In the genomic region with DNA sequence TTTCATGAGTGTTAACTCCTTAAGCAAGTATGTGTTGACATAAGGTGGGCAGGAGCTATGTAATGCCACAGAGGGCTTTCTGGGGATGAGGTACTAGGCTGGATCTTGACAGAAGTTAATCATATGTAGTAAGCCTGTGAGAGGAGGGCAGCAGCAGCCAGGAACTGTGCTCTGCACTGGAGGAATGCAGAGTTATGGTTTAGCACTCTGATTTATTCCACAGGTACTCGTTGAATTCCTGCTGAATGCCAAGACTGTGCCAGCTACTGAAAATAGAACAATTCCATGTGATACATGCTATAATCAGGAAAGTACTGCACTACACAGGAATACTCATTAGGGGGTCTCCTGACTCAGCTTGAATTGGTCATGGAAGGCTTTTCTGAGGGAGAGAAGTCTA, we compare ENCODE assay signal across 17 cellular contexts. TPM values are rescaled to one million over a fixed set of nuclear protein-coding genes. Genes with fewer than 3 reads are reported as not detected.
DNase-seq lines count a peak whose midpoint lies in the region; ATAC-seq, FAIRE-seq and TF ChIP-seq lines count a peak whose summit lies in the region.
"Had no signal": no experiment of that assay in that cellular context is flagged by ENCODE, and none has a peak within 500 bp of the region (broad histone marks: within the 10 kb centered on the region; RNA-seq: fewer than 3 reads in every experiment).

No MANE protein-coding gene starts in this region.

- intact Hi-C loops in activated CD8-positive, alpha-beta T cell treated with anti-CD3 and anti-CD28 coated beads for 36 hours (cut with micrococcal nuclease): no loop called here
- intact Hi-C loops in kidney (cut with DNase I) (no loop called here), sigmoid colon (cut with DNase I) (no loop called here), uterus (cut with DNase I; ENCODE audit: low total_unique reads) (no loop called here), HepG2 (cut with micrococcal nuclease; ENCODE audit: unreplicated experiment) (no loop called here)

- peak overlapping the region; percentile 7 for H3K27ac Mint-ChIP-seq in activated CD8-positive, alpha-beta T cell treated with anti-CD3 and anti-CD28 coated beads, Interleukin-2, amount 10 ng/mL, durations not matched to agents 7 days and 5 days
- no peak overlapping the region for H3K27ac Mint-ChIP-seq in activated CD8-positive, alpha-beta T cell treated with anti-CD3 and anti-CD28 coated beads for 36 hours

- in situ Hi-C loops in HepG2 (cut with HindIII; ENCODE audit: extremely low pct_ligation_motif_present, low pct_unique_long_range_greater_than_20kb): no loop called here

- ATAC-seq in activated CD8-positive, alpha-beta T cell treated with anti-CD3 and anti-CD28 coated beads, Interleukin-2, amount 10 ng/mL, durations not matched to agents 7 days and 5 days: no peak
- no peak for ATAC-seq in activated CD8-positive, alpha-beta T cell treated with anti-CD3 and anti-CD28 coated beads for 36 hours
- ATAC-seq in HepG2: no peak
- ATAC-seq: left cardiac atrium; stimulated activated naive CD8-positive, alpha-beta T cell treated with anti-CD3 and anti-CD28 coated beads, Interleukin-15, Interleukin-2, amounts not matched to agents 100 U/mL and 50 U/mL, for 24 hours had no signal

- H3K9me2 ChIP-seq in OCI-LY1 (ENCODE audit: low read depth, low read length): no peaks in the 10 kb centered on the region

- H3K9ac ChIP-seq in OCI-LY1 (ENCODE audit: low read length) (no peak overlapping the region), kidney (ENCODE audit: low read length in 2 of 2) (peak overlapping the region in 1 of 2 donors; percentile 23), HepG2 (ENCODE audit: insufficient read depth, low read depth, low read length) (no peak overlapping the region)

- H3K4me3 ChIP-seq in OCI-LY1 (ENCODE audit: low read depth, low read length, poor library complexity, severe bottlenecking) (no peak overlapping the region), kidney (ENCODE audit: low read length in 2 of 2) (no peak overlapping the region), sigmoid colon (no peak overlapping the region), uterus (no peak overlapping the region), HepG2 (replicated peaks in 1 of 3; ENCODE audit: insufficient read depth in 1 of 3, low read depth in 2 of 3, low read length in 3 of 3) (no peak overlapping the region)
- H3K4me3 ChIP-seq: ascending aorta, SJCRH30 had no signal

- no peak overlapping the region for H3K4me3 Mint-ChIP-seq in activated CD8-positive, alpha-beta T cell treated with anti-CD3 and anti-CD28 coated beads, Interleukin-2, amount 10 ng/mL, durations not matched to agents 7 days and 5 days
- no peak overlapping the region for H3K4me3 Mint-ChIP-seq in activated CD8-positive, alpha-beta T cell treated with anti-CD3 and anti-CD28 coated beads for 36 hours
- H3K4me3 Mint-ChIP-seq: nephron had no signal

- FAIRE-seq in kidney (lab: Jason Lieb, UNC) (no peak), HepG2 (lab: Jason Lieb, UNC) (no peak)
- FAIRE-seq: GM18507 had no signal

- CTCF ChIA-PET in activated CD8-positive, alpha-beta T cell treated with anti-CD3 and anti-CD28 coated beads, Interleukin-2, amount 10 ng/mL, durations not matched to agents 7 days and 5 days (lab: Charles Lee): interaction anchor here (0.8 to 2.2 kb wide), 5 partner anchors 17 to 69 kb away, joined by 3 to 6 read pairs (median 4); no protein-coding TSS in a partner anchor
- CTCF ChIA-PET in activated CD8-positive, alpha-beta T cell treated with anti-CD3 and anti-CD28 coated beads for 36 hours (lab: Charles Lee): interaction anchor here (0.9 kb wide), 1 partner anchor 36 kb away, joined by 3 read pairs; no protein-coding TSS in a partner anchor
- CTCF ChIA-PET in HepG2 (lab: Yijun Ruan, JAX; ENCODE audit: low intra/inter-chr PET ratio, low total read pairs): no interaction called here

- no peak for TF ChIP-seq EP300 in sigmoid colon (IDR thresholded peaks at IDR 0.05)
- no peak for TF ChIP-seq EP300 in HepG2 (IDR thresholded peaks at IDR 0.05; ENCODE audit: low read depth in 2 of 2, low read length in 2 of 2)
- no peak for TF ChIP-seq EP300 in HepG2 (CRISPR knock-in tag; IDR thresholded peaks at IDR 0.05; ENCODE audit: borderline replicate concordance)

- H4K20me1 ChIP-seq in OCI-LY1 (ENCODE audit: insufficient read depth, low read length): no peaks in the 10 kb centered on the region
- no peaks in the 10 kb centered on the region for H4K20me1 ChIP-seq in HepG2 (ENCODE audit: insufficient read depth, low read length)

- no peak for TF ChIP-seq RAD21 in HepG2 (CRISPR knock-in tag; IDR thresholded peaks at IDR 0.05)

- H3K27me3 ChIP-seq in OCI-LY1 (ENCODE audit: insufficient read depth, low read length): no peaks in the 10 kb centered on the region
- H3K27me3 ChIP-seq in sigmoid colon: no peaks in the 10 kb centered on the region
- no peaks in the 10 kb centered on the region for H3K27me3 ChIP-seq in uterus
- H3K27me3 ChIP-seq in HepG2 (ENCODE audit: control insufficient read depth in 1 of 2, insufficient read depth in 2 of 2, low read length in 2 of 2): no peaks in the 10 kb centered on the region
- H3K27me3 ChIP-seq: ascending aorta, SJCRH30 had no signal

- H3K4me1 Mint-ChIP-seq in activated CD8-positive, alpha-beta T cell treated with anti-CD3 and anti-CD28 coated beads, Interleukin-2, amount 10 ng/mL, durations not matched to agents 7 days and 5 days (ENCODE audit: low read depth): peaks cover 85% of the 10 kb centered on the region
- H3K4me1 Mint-ChIP-seq in activated CD8-positive, alpha-beta T cell treated with anti-CD3 and anti-CD28 coated beads for 36 hours (ENCODE audit: low read depth): peaks cover 91% of the 10 kb centered on the region

- WGBS in sigmoid colon, 2 donors: 73 to 82% methylated on average over 1 of the region's 1 CpG
- 82% methylated on average over 1 of the region's 1 CpG for WGBS in HepG2 (ENCODE audit: low lambda C conversion rate)

- H3K27ac ChIP-seq in OCI-LY1 (ENCODE audit: low read depth, low read length, poor library complexity, severe bottlenecking) (peak overlapping the region; percentile 64), kidney (ENCODE audit: low read depth in 2 of 2, low read length in 2 of 2) (peak overlapping the region; percentile 52 to 66), sigmoid colon (peak overlapping the region in 3 of 4 donors; percentile 35 to 53 (median 40)), uterus (no peak overlapping the region), HepG2 (ENCODE audit: extremely low read length, insufficient read depth, low read length) (no peak overlapping the region)
- H3K27ac ChIP-seq: SJCRH30 had no signal

- H3K4me2 ChIP-seq in OCI-LY1 (ENCODE audit: low read length) (no peak overlapping the region), HepG2 (ENCODE audit: low read depth, low read length) (no peak overlapping the region)

- no peak for TF ChIP-seq POLR2A in sigmoid colon (IDR thresholded peaks at IDR 0.05)
- TF ChIP-seq POLR2A in uterus (IDR thresholded peaks at IDR 0.05): no peak
- no peak for TF ChIP-seq POLR2A in HepG2 (IDR thresholded peaks at IDR 0.05; ENCODE audit: insufficient read depth in 1 of 2, low read depth in 2 of 2, low read length in 2 of 2)

- H3K4me1 ChIP-seq in OCI-LY1 (ENCODE audit: insufficient read depth, low read length, severe bottlenecking) (peaks cover 94% of the 10 kb centered on the region), kidney (ENCODE audit: control insufficient read depth in 1 of 2, insufficient read depth in 1 of 2, low read depth in 1 of 2, low read length in 2 of 2) (peaks cover 47 to 59% of the 10 kb centered on the region in 2 donors), sigmoid colon (peaks cover 0 to 96% (median 85%) of the 10 kb centered on the region in 4 donors), uterus (peaks cover 13 to 16% of the 10 kb centered on the region in 2 donors), HepG2 (ENCODE audit: insufficient read depth, low read length) (peaks cover 49% of the 10 kb centered on the region)
- H3K4me1 ChIP-seq: SJCRH30 had no signal

- H3K27me3 Mint-ChIP-seq in activated CD8-positive, alpha-beta T cell treated with anti-CD3 and anti-CD28 coated beads, Interleukin-2, amount 10 ng/mL, durations not matched to agents 7 days and 5 days (ENCODE audit: low read depth): no peaks in the 10 kb centered on the region
- no peaks in the 10 kb centered on the region for H3K27me3 Mint-ChIP-seq in activated CD8-positive, alpha-beta T cell treated with anti-CD3 and anti-CD28 coated beads for 36 hours

- no peak for TF ChIP-seq CTCF in activated CD8-positive, alpha-beta T cell treated with anti-CD3 and anti-CD28 coated beads for 36 hours (IDR thresholded peaks at IDR 0.05)
- TF ChIP-seq CTCF in OCI-LY1 (IDR thresholded peaks at IDR 0.05; ENCODE audit: low read length) (no peak), kidney (IDR thresholded peaks at IDR 0.05; ENCODE audit: borderline replicate concordance, extremely low read depth, insufficient read depth) (no peak), sigmoid colon (IDR thresholded peaks at IDR 0.05) (no peak), uterus (IDR thresholded peaks at IDR 0.05) (no peak), HepG2 (CRISPR knock-in tag; IDR thresholded peaks at IDR 0.05) (no peak)

- no peaks in the 10 kb centered on the region for H3K9me3 Mint-ChIP-seq in activated CD8-positive, alpha-beta T cell treated with anti-CD3 and anti-CD28 coated beads, Interleukin-2, amount 10 ng/mL, durations not matched to agents 7 days and 5 days (ENCODE audit: insufficient read depth)
- no peaks in the 10 kb centered on the region for H3K9me3 Mint-ChIP-seq in activated CD8-positive, alpha-beta T cell treated with anti-CD3 and anti-CD28 coated beads for 36 hours
- H3K9me3 Mint-ChIP-seq: nephron had no signal

- H3F3A ChIP-seq in OCI-LY1 (ENCODE audit: insufficient read depth, low read length): no peaks in the 10 kb centered on the region

- POLR2A ChIA-PET in activated CD8-positive, alpha-beta T cell treated with anti-CD3 and anti-CD28 coated beads, Interleukin-2, amount 10 ng/mL, durations not matched to agents 7 days and 5 days (lab: Charles Lee): interaction anchor here (0.9 kb wide), 1 partner anchor 11 kb away, joined by 3 read pairs; no protein-coding TSS in a partner anchor
- POLR2A ChIA-PET in activated CD8-positive, alpha-beta T cell treated with anti-CD3 and anti-CD28 coated beads for 36 hours (lab: Charles Lee): interaction anchor here (1.5 kb wide), 1 partner anchor 45 kb away, joined by 3 read pairs; no protein-coding TSS in a partner anchor
- POLR2A ChIA-PET in HepG2 (lab: Yijun Ruan, JAX): no interaction called here

- H3K9me3 ChIP-seq in OCI-LY1 (ENCODE audit: low read length) (no peaks in the 10 kb centered on the region), kidney (ENCODE audit: control insufficient read depth in 1 of 2, low read length in 2 of 2) (no peaks in the 10 kb centered on the region), sigmoid colon (no peaks in the 10 kb centered on the region), uterus (no peaks in the 10 kb centered on the region), HepG2 (ENCODE audit: low read length) (no peaks in the 10 kb centered on the region)
- H3K9me3 ChIP-seq: ascending aorta, SJCRH30 had no signal

- H2AFZ ChIP-seq in OCI-LY1 (ENCODE audit: low read length) (no peak overlapping the region), HepG2 (ENCODE audit: low read length) (no peak overlapping the region)

- no TSS peak for BruUV-seq in HepG2 (replicated peaks; lab: Mats Ljungman, UMichigan)

- H3K36me3 ChIP-seq in OCI-LY1 (ENCODE audit: insufficient read depth, low read length) (peaks cover 32% of the 10 kb centered on the region; the same call in 1 of the 2 replicates), kidney (ENCODE audit: control insufficient read depth in 1 of 2, insufficient read depth in 2 of 2, low read length in 2 of 2) (no peaks in the 10 kb centered on the region), sigmoid colon (no peaks in the 10 kb centered on the region), uterus (no peaks in the 10 kb centered on the region), HepG2 (replicated peaks in 1 of 2; ENCODE audit: control insufficient read depth in 1 of 2, insufficient read depth in 2 of 2, low read length in 2 of 2) (no peaks in the 10 kb centered on the region; a peak in 1 of 5 replicates)
- H3K36me3 ChIP-seq: ascending aorta, SJCRH30 had no signal

- peaks cover 90% of the 10 kb centered on the region for H3K79me2 ChIP-seq in OCI-LY1 (ENCODE audit: insufficient read depth, low read length)
- H3K79me2 ChIP-seq in HepG2 (ENCODE audit: insufficient read depth, low read length): peaks cover 8% of the 10 kb centered on the region

- DNase-seq in activated CD8-positive, alpha-beta T cell treated with anti-CD3 and anti-CD28 coated beads, Interleukin-2, amount 10 ng/mL, durations not matched to agents 7 days and 5 days: no peak
- no peak for DNase-seq in activated CD8-positive, alpha-beta T cell treated with anti-CD3 and anti-CD28 coated beads for 36 hours
- no peak for DNase-seq in kidney
- DNase-seq in sigmoid colon: no peak
- no peak for DNase-seq in uterus
- DNase-seq in HepG2 (ENCODE audit: low spot score): no peak
- DNase-seq in EL: no peak
- DNase-seq: activated T-cell treated with anti-CD3 and anti-CD28 coated beads for 4 hours; dermis blood vessel endothelial cell; left cardiac atrium; NCI-H2107; SJCRH30; stimulated activated naive CD8-positive, alpha-beta T cell treated with anti-CD3 and anti-CD28 coated beads, Interleukin-15, Interleukin-2, amounts not matched to agents 100 U/mL and 50 U/mL, for 24 hours had no signal

- peaks cover 39% of the 10 kb centered on the region for H3K36me3 Mint-ChIP-seq in activated CD8-positive, alpha-beta T cell treated with anti-CD3 and anti-CD28 coated beads, Interleukin-2, amount 10 ng/mL, durations not matched to agents 7 days and 5 days (ENCODE audit: low read depth)
- H3K36me3 Mint-ChIP-seq in activated CD8-positive, alpha-beta T cell treated with anti-CD3 and anti-CD28 coated beads for 36 hours (ENCODE audit: low read depth): peaks cover 40% of the 10 kb centered on the region

RNA-seq across cellular contexts. Expression of a gene that starts 58.7 kb away (rescaled TPM):
- total RNA-seq in activated CD8-positive, alpha-beta T cell treated with anti-CD3 and anti-CD28 coated beads, Interleukin-2, amount 10 ng/mL, durations not matched to agents 7 days and 5 days: 10 to 100 TPM; 40.0 to 43.1 TPM
- 10 to 100 TPM; 35.7 to 36.2 TPM for total RNA-seq in activated CD8-positive, alpha-beta T cell treated with anti-CD3 and anti-CD28 coated beads for 36 hours
- total RNA-seq in kidney (84.2 TPM), sigmoid colon (10 to 100 TPM; 13.5 to 62.0 (median 18.6) TPM), uterus (10 to 100 TPM in 3 of 4 donors, 1 to 10 TPM in 1; 8.8 to 35.1 (median 17.6) TPM), HepG2 (2016; rRNA removed; fragmentation: Illumina TruSeq; extraction: Trizol) (4.8 and 7.2 TPM in 2 replicates)
- polyA plus RNA-seq in kidney (ENCODE audit: insufficient read depth, low read depth, low replicate concordance) (14.3 TPM), sigmoid colon (10 to 100 TPM in 2 of 3 donors, 1 to 10 TPM in 1; 5.4 to 36.7 (median 10.4) TPM), HepG2 (2011; rRNA removed) (7.4 and 9.4 TPM in 2 replicates)
- total RNA-seq in HepG2 (2016; cell fraction: cytosol; rRNA removed; fragmentation: Illumina TruSeq; extraction: Trizol; ENCODE audit: low read depth): 0.53 and 0.71 TPM in 2 replicates
- 3.7 and 7.0 TPM in 2 replicates for total RNA-seq in HepG2 (2016; cell fraction: insoluble cytoplasmic fraction; rRNA removed; fragmentation: Illumina TruSeq; extraction: Trizol)
- total RNA-seq in HepG2 (2016; cell fraction: membrane; rRNA removed; fragmentation: Illumina TruSeq; extraction: Trizol): 2.4 and 2.6 TPM in 2 replicates
- total RNA-seq in HepG2 (2016; cell fraction: nucleus; rRNA removed; fragmentation: Illumina TruSeq; extraction: Trizol): 11.6 and 12.8 TPM in 2 replicates
- 3.9 and 4.6 TPM in 2 replicates for polyA plus RNA-seq in HepG2 (2011; cell fraction: cytosol; rRNA removed)
- 17.5 and 19.4 TPM in 2 replicates for polyA plus RNA-seq in HepG2 (2011; cell fraction: nucleus; rRNA removed)
- polyA plus RNA-seq in HepG2 (2012): 5.8 and 6.9 TPM in 2 replicates
- 0.43 and 0.46 TPM in 2 replicates for polyA plus RNA-seq in HepG2 (2016; cell fraction: cytosol; fragmentation: Illumina TruSeq; extraction: Trizol; ENCODE audit: low read depth)
- 3.1 and 3.3 TPM in 2 replicates for polyA plus RNA-seq in HepG2 (2016; cell fraction: insoluble cytoplasmic fraction; fragmentation: Illumina TruSeq; extraction: Trizol; ENCODE audit: low read depth)
- polyA plus RNA-seq in HepG2 (2016; cell fraction: membrane; fragmentation: Illumina TruSeq; extraction: Trizol; ENCODE audit: low read depth): 0.96 and 1.2 TPM in 2 replicates
- 14.7 and 15.5 TPM in 2 replicates for polyA plus RNA-seq in HepG2 (2016; cell fraction: nucleus; fragmentation: Illumina TruSeq; extraction: Trizol; ENCODE audit: insufficient read depth, low read depth)
- 7.6 and 16.1 TPM in 2 replicates for polyA minus RNA-seq in HepG2 (2011; rRNA and poly(A)+ RNA removed; ENCODE audit: low replicate concordance)
- polyA minus RNA-seq in HepG2 (2011; cell fraction: cytosol; rRNA and poly(A)+ RNA removed): 5.3 and 6.9 TPM in 2 replicates
- polyA minus RNA-seq in HepG2 (2011; cell fraction: nucleus; rRNA and poly(A)+ RNA removed): 12.5 and 13.1 TPM in 2 replicates

Comparison
In these comparisons a context has a peak if more than half of its experiments do, and no peak if none do; other contexts are left out.
1. H3K27ac ChIP-seq: peak in OCI-LY1 (single experiment), kidney (2 of 2) and sigmoid colon (3 of 4); none in uterus (0 of 2) and HepG2 (single experiment).